26 cellular contexts compared by ENCODE assay signal in genomic region chr10:23342213-23342884, GRCh38. TPM values are rescaled to one million over a fixed set of nuclear protein-coding genes. Genes with fewer than 3 reads are reported as not detected.
DNase-seq lines count a peak whose midpoint lies in the region; ATAC-seq lines count a peak whose summit lies in the region.
"Had no signal": no experiment of that assay in that cellular context is flagged by ENCODE, and none has a peak within 500 bp of the region (broad histone marks: within the 10 kb centered on the region; RNA-seq: fewer than 3 reads in every experiment).

No MANE protein-coding gene starts in this region.

- H3K9ac ChIP-seq in mesenchymal stem cell (ENCODE audit: low read length), result no peak overlapping the region

- DNase-seq in activated CD4-positive, alpha-beta T cell treated with anti-CD3 and anti-CD28 coated beads for 36 hours, result no peak
- DNase-seq in activated CD4-positive, alpha-beta T cell treated with anti-CD3 and anti-CD28 coated beads, Interleukin-2, amount 10 ng/mL, durations not matched to agents 7 days and 5 days, result no peak
- no peak for DNase-seq in stimulated activated naive CD8-positive, alpha-beta T cell treated with anti-CD3 and anti-CD28 coated beads, Interleukin-15, Interleukin-2, amounts not matched to agents 100 U/mL and 50 U/mL, for 24 hours
- DNase-seq in mesenchymal stem cell (no peak), retina (no peak), KBM-7 (no peak)
- DNase-seq: activated CD4-positive, alpha-beta T cell treated with anti-CD3 and anti-CD28 coated beads for 4 hours; COR-L47; DMS79 treated with DMSO at 0.1 percent for 48 hours; natural killer cell; NCI-H146; NCI-H2171 treated with DMSO at 0.1 percent for 48 hours; NCI-H69; psoas muscle; stimulated activated CD4-positive, alpha-beta T cell treated with anti-CD3 and anti-CD28 coated beads, Interleukin-2, amount 100 ng/mL, for 24 hours; stimulated activated naive CD4-positive, alpha-beta T cell; SW 1271 had no signal

- H2BK120ac ChIP-seq in mesenchymal stem cell (ENCODE audit: low read depth, low read length), result no peak overlapping the region

- no peak overlapping the region for H3K4ac ChIP-seq in mesenchymal stem cell (ENCODE audit: low read depth in 1 of 2, low read length in 2 of 2)

- H3K36me3 ChIP-seq in mesenchymal stem cell (ENCODE audit: control insufficient read depth in 1 of 2, insufficient read depth in 2 of 2, low read depth in 1 of 2, low read length in 2 of 2), result peaks cover 0 to 3% of the 10 kb centered on the region in 2 experiments
- H3K36me3 ChIP-seq: tibial nerve had no signal

- H4K91ac ChIP-seq in mesenchymal stem cell (ENCODE audit: low read length), result no peak overlapping the region

- no peaks in the 10 kb centered on the region for H3K79me1 ChIP-seq in mesenchymal stem cell (replicated peaks; ENCODE audit: low read length, poor library complexity, severe bottlenecking)

- intact Hi-C loops in activated CD4-positive, alpha-beta T cell treated with anti-CD3 and anti-CD28 coated beads for 36 hours (cut with DNase I, micrococcal nuclease), result loop anchor here in 1 of 2 experiments (5.0 kb wide), 1 partner anchor 660 kb away; no protein-coding TSS in a partner anchor

- CTCF ChIA-PET in activated CD4-positive, alpha-beta T cell treated with anti-CD3 and anti-CD28 coated beads for 36 hours (lab: Charles Lee), result interaction anchor here (0.8 to 1.3 kb wide), 4 partner anchors 10 to 105 kb away, joined by 3 to 4 read pairs (median 4); no protein-coding TSS in a partner anchor
- CTCF ChIA-PET in activated CD4-positive, alpha-beta T cell treated with anti-CD3 and anti-CD28 coated beads, Interleukin-2, amount 10 ng/mL, durations not matched to agents 7 days and 5 days (lab: Charles Lee), result interaction anchor here (1.5 kb wide), 1 partner anchor 14 kb away, joined by 4 read pairs; no protein-coding TSS in a partner anchor

- no peak overlapping the region for H3K4me2 ChIP-seq in mesenchymal stem cell (ENCODE audit: low read length, poor library complexity, severe bottlenecking)

- no peak overlapping the region for H3K23ac ChIP-seq in mesenchymal stem cell (ENCODE audit: low read length in 2 of 2)

- no peaks in the 10 kb centered on the region for H3K9me3 Mint-ChIP-seq in activated CD4-positive, alpha-beta T cell treated with anti-CD3 and anti-CD28 coated beads for 36 hours (ENCODE audit: low read depth)
- no peaks in the 10 kb centered on the region for H3K9me3 Mint-ChIP-seq in activated CD4-positive, alpha-beta T cell treated with anti-CD3 and anti-CD28 coated beads, Interleukin-2, amount 10 ng/mL, durations not matched to agents 7 days and 5 days
- H3K9me3 Mint-ChIP-seq in stimulated activated naive CD8-positive, alpha-beta T cell treated with anti-CD3 and anti-CD28 coated beads, Interleukin-15, Interleukin-2, amounts not matched to agents 100 ng/mL and 50 ng/mL, for 24 hours, result no peaks in the 10 kb centered on the region

- H2AFZ ChIP-seq in mesenchymal stem cell (ENCODE audit: low read depth, low read length), result peak overlapping the region; percentile 39
- H2AFZ ChIP-seq: hepatocyte had no signal

- H3K18ac ChIP-seq in mesenchymal stem cell (ENCODE audit: low read depth in 1 of 2, low read length in 2 of 2), result peak overlapping the region in 1 of 2 experiments; percentile 34

- in situ Hi-C loops in KBM-7 (cut with MboI; ENCODE audit: low pct_unique_long_range_greater_than_20kb, low sequenced_read_pairs), result no loop called here

- H2BK15ac ChIP-seq in mesenchymal stem cell (ENCODE audit: low read depth, poor library complexity, severe bottlenecking), result no peak overlapping the region

- H4K8ac ChIP-seq in mesenchymal stem cell (ENCODE audit: low read length), result no peak overlapping the region

- H3K27ac Mint-ChIP-seq in activated CD4-positive, alpha-beta T cell treated with anti-CD3 and anti-CD28 coated beads for 36 hours, result peak overlapping the region; percentile 65
- no peak overlapping the region for H3K27ac Mint-ChIP-seq in activated CD4-positive, alpha-beta T cell treated with anti-CD3 and anti-CD28 coated beads, Interleukin-2, amount 10 ng/mL, durations not matched to agents 7 days and 5 days
- peak overlapping the region; percentile 28 for H3K27ac Mint-ChIP-seq in stimulated activated naive CD8-positive, alpha-beta T cell treated with anti-CD3 and anti-CD28 coated beads, Interleukin-15, Interleukin-2, amounts not matched to agents 100 ng/mL and 50 ng/mL, for 24 hours
- H3K27ac Mint-ChIP-seq: natural killer cell had no signal

- H3K4me3 ChIP-seq in mesenchymal stem cell (ENCODE audit: insufficient read depth in 1 of 2, low read depth in 1 of 2, low read length in 2 of 2), result no peak overlapping the region
- H3K4me3 ChIP-seq: hepatocyte, K562, psoas muscle, skin epidermis, tibial nerve had no signal

- no peak overlapping the region for H3K27ac ChIP-seq in mesenchymal stem cell (ENCODE audit: low read length, poor library complexity, severe bottlenecking)
- H3K27ac ChIP-seq: 22Rv1, hepatocyte, psoas muscle had no signal

- no peak for ATAC-seq in activated CD4-positive, alpha-beta T cell treated with anti-CD3 and anti-CD28 coated beads for 36 hours
- no peak for ATAC-seq in stimulated activated naive CD8-positive, alpha-beta T cell treated with anti-CD3 and anti-CD28 coated beads, Interleukin-15, Interleukin-2, amounts not matched to agents 100 U/mL and 50 U/mL, for 24 hours
- ATAC-seq in HG03571 (IDR thresholded peaks at IDR 0.05; ENCODE audit: unreplicated experiment), result no peak
- ATAC-seq: K562, natural killer cell, psoas muscle had no signal

- peaks cover 12% of the 10 kb centered on the region for H3K4me1 ChIP-seq in mesenchymal stem cell (ENCODE audit: control insufficient read depth, insufficient read depth, low read depth, low read length)

- H3K9me3 ChIP-seq in mesenchymal stem cell (ENCODE audit: control insufficient read depth, low read length), result no peaks in the 10 kb centered on the region
- H3K9me3 ChIP-seq: psoas muscle, tibial nerve had no signal

- H2AK5ac ChIP-seq in mesenchymal stem cell (ENCODE audit: low read length, severe bottlenecking), result peak overlapping the region; percentile 86

- H3K27me3 Mint-ChIP-seq in activated CD4-positive, alpha-beta T cell treated with anti-CD3 and anti-CD28 coated beads for 36 hours, result peaks cover 3% of the 10 kb centered on the region
- no peaks in the 10 kb centered on the region for H3K27me3 Mint-ChIP-seq in activated CD4-positive, alpha-beta T cell treated with anti-CD3 and anti-CD28 coated beads, Interleukin-2, amount 10 ng/mL, durations not matched to agents 7 days and 5 days
- H3K27me3 Mint-ChIP-seq in stimulated activated naive CD8-positive, alpha-beta T cell treated with anti-CD3 and anti-CD28 coated beads, Interleukin-15, Interleukin-2, amounts not matched to agents 100 ng/mL and 50 ng/mL, for 24 hours, result peaks cover 4% of the 10 kb centered on the region

- peaks cover 62% of the 10 kb centered on the region for H3K4me1 Mint-ChIP-seq in activated CD4-positive, alpha-beta T cell treated with anti-CD3 and anti-CD28 coated beads for 36 hours
- H3K4me1 Mint-ChIP-seq in activated CD4-positive, alpha-beta T cell treated with anti-CD3 and anti-CD28 coated beads, Interleukin-2, amount 10 ng/mL, durations not matched to agents 7 days and 5 days, result peaks cover 45% of the 10 kb centered on the region
- peaks cover 57% of the 10 kb centered on the region for H3K4me1 Mint-ChIP-seq in stimulated activated naive CD8-positive, alpha-beta T cell treated with anti-CD3 and anti-CD28 coated beads, Interleukin-15, Interleukin-2, amounts not matched to agents 100 ng/mL and 50 ng/mL, for 24 hours (ENCODE audit: low read depth)

- no peak overlapping the region for H2BK5ac ChIP-seq in mesenchymal stem cell (ENCODE audit: low read depth, low read length, poor library complexity, severe bottlenecking)

- no peaks in the 10 kb centered on the region for H3K36me3 Mint-ChIP-seq in activated CD4-positive, alpha-beta T cell treated with anti-CD3 and anti-CD28 coated beads for 36 hours (ENCODE audit: low read depth)
- H3K36me3 Mint-ChIP-seq in activated CD4-positive, alpha-beta T cell treated with anti-CD3 and anti-CD28 coated beads, Interleukin-2, amount 10 ng/mL, durations not matched to agents 7 days and 5 days (ENCODE audit: low read depth), result no peaks in the 10 kb centered on the region
- no peaks in the 10 kb centered on the region for H3K36me3 Mint-ChIP-seq in stimulated activated naive CD8-positive, alpha-beta T cell treated with anti-CD3 and anti-CD28 coated beads, Interleukin-15, Interleukin-2, amounts not matched to agents 100 ng/mL and 50 ng/mL, for 24 hours (ENCODE audit: low read depth)
- H3K36me3 Mint-ChIP-seq: natural killer cell had no signal

- no peaks in the 10 kb centered on the region for H3K27me3 ChIP-seq in mesenchymal stem cell (ENCODE audit: control insufficient read depth in 1 of 2, insufficient read depth in 1 of 2, low read length in 2 of 2)

- POLR2A ChIA-PET in activated CD4-positive, alpha-beta T cell treated with anti-CD3 and anti-CD28 coated beads for 36 hours (lab: Charles Lee), result interaction anchor here (0.5 kb wide), 1 partner anchor 88 kb away, joined by 3 read pairs; no protein-coding TSS in a partner anchor
- POLR2A ChIA-PET in activated CD4-positive, alpha-beta T cell treated with anti-CD3 and anti-CD28 coated beads, Interleukin-2, amount 10 ng/mL, durations not matched to agents 7 days and 5 days (lab: Charles Lee), result no interaction called here

- no peak overlapping the region for H3K4me3 Mint-ChIP-seq in activated CD4-positive, alpha-beta T cell treated with anti-CD3 and anti-CD28 coated beads for 36 hours
- no peak overlapping the region for H3K4me3 Mint-ChIP-seq in activated CD4-positive, alpha-beta T cell treated with anti-CD3 and anti-CD28 coated beads, Interleukin-2, amount 10 ng/mL, durations not matched to agents 7 days and 5 days
- H3K4me3 Mint-ChIP-seq in stimulated activated naive CD8-positive, alpha-beta T cell treated with anti-CD3 and anti-CD28 coated beads, Interleukin-15, Interleukin-2, amounts not matched to agents 100 ng/mL and 50 ng/mL, for 24 hours, result no peak overlapping the region

- WGBS in mesenchymal stem cell, result 79% methylated on average over 10 of the region's 11 CpGs

- peak overlapping the region in 1 of 2 experiments; percentile 59 for H3K14ac ChIP-seq in mesenchymal stem cell (ENCODE audit: low read length in 2 of 2)

- peak overlapping the region; percentile 18 to 31 for H2BK12ac ChIP-seq in mesenchymal stem cell (ENCODE audit: low read length in 2 of 2)

RNA-seq across cellular contexts. Expression of gene C10orf67, which starts 2.2 kb away (rescaled TPM):
- total RNA-seq in activated CD4-positive, alpha-beta T cell treated with anti-CD3 and anti-CD28 coated beads for 36 hours, result under 1 TPM; 0.16 to 0.41 TPM
- total RNA-seq in activated CD4-positive, alpha-beta T cell treated with anti-CD3 and anti-CD28 coated beads, Interleukin-2, amount 10 ng/mL, durations not matched to agents 7 days and 5 days, result under 1 TPM in 1 of 2 experiments, not detected in 1; 0.15 TPM
- polyA plus RNA-seq in mesenchymal stem cell (2013, experiment 1 of 2), result 0.15 TPM
- polyA plus RNA-seq in mesenchymal stem cell (2013, experiment 2 of 2), result 0.05 TPM
- total RNA-seq: dermis microvascular lymphatic vessel endothelial cell, H4, K562, natural killer cell had no signal
- polyA plus RNA-seq: hepatocyte, K562 had no signal
